8 cellular contexts compared by ENCODE assay signal in genomic region chrX:24027086-24027485, GRCh38. TPM values are rescaled to one million over a fixed set of nuclear protein-coding genes. Genes with fewer than 3 reads are reported as not detected.
DNase-seq lines count a peak whose midpoint lies in the region; TF ChIP-seq lines count a peak whose summit lies in the region.

Gene KLHL15, minus strand, starts transcription at chrX:24027186. Its CDS starts 20,493 bp downstream, at chrX:24006693.

- H3K4me1 ChIP-seq in CD8-positive, alpha-beta memory T cell (ENCODE audit: insufficient read depth, low read length) = no peaks in the 10 kb centered on the region
- H3K4me1 ChIP-seq in PC-9 (replicated peaks; ENCODE audit: insufficient read depth) = peaks cover 10% of the 10 kb centered on the region; the same call in 1 of the 2 replicates

- no peaks in the 10 kb centered on the region for H3K27me3 ChIP-seq in CD8-positive, alpha-beta memory T cell (ENCODE audit: insufficient read depth, low read length, poor library complexity, severe bottlenecking)
- no peaks in the 10 kb centered on the region for H3K27me3 ChIP-seq in PC-9 (ENCODE audit: insufficient read depth, low read depth)

- H3K36me3 Mint-ChIP-seq in CD8-positive, alpha-beta memory T cell = peaks cover 0 to 8% (median 0%) of the 10 kb centered on the region in 3 donors
- peaks cover 3% of the 10 kb centered on the region for H3K36me3 Mint-ChIP-seq in osteocyte (ENCODE audit: unreplicated experiment)

- peaks cover 24% of the 10 kb centered on the region for H3K79me2 ChIP-seq in PC-9 (ENCODE audit: low read depth)

- H3K4me3 ChIP-seq in CD8-positive, alpha-beta memory T cell (ENCODE audit: low read length) = peak within 1 kb of the TSS; percentile 70
- H3K4me3 ChIP-seq in PC-9 (peak within 1 kb of the TSS; percentile 82), epithelial cell of esophagus (ENCODE audit: low read length) (peak within 1 kb of the TSS; percentile 64)

- no peaks in the 10 kb centered on the region; the same call in 1 of the 2 replicates for H3F3A ChIP-seq in PC-9 (ENCODE audit: insufficient read depth, low read depth)

- peak within 1 kb of the TSS; percentile 80 for H3K27ac ChIP-seq in CD8-positive, alpha-beta memory T cell (ENCODE audit: low read depth, low read length)
- peak within 1 kb of the TSS; percentile 96 for H3K27ac ChIP-seq in PC-9

- H3K9me3 Mint-ChIP-seq in CD8-positive, alpha-beta memory T cell = no peaks in the 10 kb centered on the region
- no peaks in the 10 kb centered on the region for H3K9me3 Mint-ChIP-seq in osteocyte (ENCODE audit: unreplicated experiment)

- BruUV-seq in PC-9 (replicated peaks; lab: Mats Ljungman, UMichigan) = no TSS peak

- TF ChIP-seq CTCF in PC-9 (conservative IDR thresholded peaks at IDR 0.05) (no peak), epithelial cell of esophagus (IDR thresholded peaks at IDR 0.05; ENCODE audit: insufficient read depth, low read depth, low read length, missing control alignments) (no peak), osteocyte (IDR thresholded peaks at IDR 0.05) (no peak)

- no peaks in the 10 kb centered on the region for H4K20me1 ChIP-seq in PC-9 (ENCODE audit: insufficient read depth)

- H3K4me2 ChIP-seq in PC-9 = peak within 1 kb of the TSS; percentile 94

- peak within 1 kb of the TSS; percentile 82 for H2AFZ ChIP-seq in PC-9

- intact Hi-C loops in PC-9 (cut with micrococcal nuclease; ENCODE audit: unreplicated experiment) = loop anchor here (5.0 kb wide), 1 partner anchor 125 kb away; no protein-coding TSS in a partner anchor

- no peaks in the 10 kb centered on the region for H3K9me2 ChIP-seq in PC-9 (ENCODE audit: insufficient read depth)

- peaks cover 10 to 16% (median 13%) of the 10 kb centered on the region in 3 donors for H3K4me1 Mint-ChIP-seq in CD8-positive, alpha-beta memory T cell
- H3K4me1 Mint-ChIP-seq in osteocyte (ENCODE audit: unreplicated experiment) = peaks cover 19% of the 10 kb centered on the region

- H3K4me3 Mint-ChIP-seq in CD8-positive, alpha-beta memory T cell = peak within 1 kb of the TSS; percentile 83 to 95 (median 86)
- peak within 1 kb of the TSS; percentile 81 for H3K4me3 Mint-ChIP-seq in osteocyte (ENCODE audit: unreplicated experiment)

- peaks cover 0 to 24% of the 10 kb centered on the region in 2 donors for H3K27me3 Mint-ChIP-seq in CD8-positive, alpha-beta memory T cell
- no peaks in the 10 kb centered on the region for H3K27me3 Mint-ChIP-seq in osteocyte (ENCODE audit: unreplicated experiment)

- H3K27ac Mint-ChIP-seq in CD8-positive, alpha-beta memory T cell = peak within 1 kb of the TSS; percentile 51 to 96 (median 93)
- peak within 1 kb of the TSS; percentile 96 for H3K27ac Mint-ChIP-seq in osteocyte (ENCODE audit: unreplicated experiment)

- no peaks in the 10 kb centered on the region for H3K36me3 ChIP-seq in CD8-positive, alpha-beta memory T cell (ENCODE audit: insufficient read depth, low read length)
- H3K36me3 ChIP-seq in PC-9 (ENCODE audit: low read depth) = no peaks in the 10 kb centered on the region

- no peaks in the 10 kb centered on the region for H3K9me3 ChIP-seq in CD8-positive, alpha-beta memory T cell (ENCODE audit: low read length)
- no peaks in the 10 kb centered on the region for H3K9me3 ChIP-seq in PC-9 (ENCODE audit: insufficient read depth, low read depth)

- POLR2A ChIA-PET in CD8-positive, alpha-beta memory T cell (lab: Charles Lee) = interaction anchor here (3.5 kb wide), 1 partner anchor 27 kb away, joined by 43 read pairs; the partner anchor contains the start of gene EIF2S3
- POLR2A ChIA-PET in PC-9 (lab: Charles Lee; ENCODE audit: unreplicated experiment) = interaction anchor here (0.6 to 1.0 kb wide), 2 partner anchors 27 to 246 kb away, joined by 5 to 10 read pairs; partner anchors contain the start of gene EIF2S3

- DNase-seq in CD8-positive, alpha-beta memory T cell = no peak
- DNase-seq in PC-9 = no peak
- no peak for DNase-seq in epithelial cell of esophagus (ENCODE audit: low read depth)
- DNase-seq in osteocyte (ENCODE audit: extremely low spot score, unreplicated experiment) = no peak
- no peak for DNase-seq in stimulated activated CD4-positive, alpha-beta T cell treated with anti-CD3 and anti-CD28 coated beads, Interleukin-12 subunit alpha, Interleukin-12 subunit beta, amount 100 ng/mL, for 4 hours
- DNase-seq in KG1 (lab: John Stamatoyannopoulos, UW) = no peak
- DNase-seq in mucosa of gallbladder (ENCODE audit: low spot score) = no peak
- no peak for DNase-seq in NAMALWA (ENCODE audit: low spot score)

- CTCF ChIA-PET in CD8-positive, alpha-beta memory T cell (lab: Charles Lee) = interaction anchor here (1.2 to 5.2 kb wide), 2 partner anchors 28 to 244 kb away, joined by 3 to 44 read pairs; partner anchors contain the start of genes EIF2S3 and SAT1
- CTCF ChIA-PET in PC-9 (lab: Charles Lee) = interaction anchor here (0.6 to 0.7 kb wide), 3 partner anchors 126 to 316 kb away, joined by 3 to 11 read pairs (median 4); no protein-coding TSS in a partner anchor

RNA-seq across cellular contexts. Expression of gene KLHL15, which starts in this region (rescaled TPM):
- 1 to 10 TPM; 8.6 to 8.7 TPM for total RNA-seq in CD8-positive, alpha-beta memory T cell
- 3.6 TPM for polyA plus RNA-seq in CD8-positive, alpha-beta memory T cell
- total RNA-seq in PC-9 (2021) = 3.5 and 3.7 TPM in 2 replicates
- 15.8 and 16.3 TPM in 2 replicates for total RNA-seq in osteocyte
- total RNA-seq in mucosa of gallbladder = 6.2 TPM
